9 cellular contexts compared by ENCODE assay signal in the genomic region with DNA sequence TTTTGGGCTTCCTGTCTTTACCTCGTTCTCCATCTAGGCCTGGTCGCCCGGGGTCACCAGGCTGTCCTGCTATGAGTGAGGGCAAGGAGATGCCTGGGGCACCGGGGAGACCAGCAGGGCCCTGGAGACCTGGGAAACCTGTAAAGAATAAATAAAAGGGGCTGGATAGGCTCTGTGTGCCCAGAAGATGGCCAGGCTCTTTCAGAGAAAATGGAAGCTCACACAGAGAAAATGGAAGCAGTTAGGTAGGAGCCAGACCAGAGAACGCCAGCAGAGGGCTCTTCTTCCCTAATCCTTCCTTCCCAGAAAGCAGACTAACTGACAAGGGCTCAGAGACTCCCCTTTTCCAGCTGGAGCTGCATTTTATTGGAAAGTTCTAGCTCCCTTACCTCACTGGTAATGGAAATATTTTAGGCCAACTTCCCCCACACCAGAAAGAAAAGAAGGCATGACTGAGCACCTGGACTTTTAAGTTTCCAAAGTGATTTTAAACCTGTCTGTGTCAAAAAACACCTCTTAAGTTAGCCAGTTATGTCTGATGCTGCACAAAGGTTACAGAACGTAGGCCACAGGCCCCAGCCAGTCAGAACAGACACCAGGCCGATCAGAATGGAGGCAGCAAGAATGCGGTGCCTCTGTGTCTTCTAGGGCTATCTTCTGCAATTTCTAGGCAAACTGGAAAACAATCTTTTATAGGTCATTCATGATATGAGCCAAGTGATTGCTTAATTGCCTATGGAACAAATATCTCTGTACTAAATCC.
DNase-seq lines count a peak whose midpoint lies in the region; FAIRE-seq and TF ChIP-seq lines count a peak whose summit lies in the region.
"Had no signal": no experiment of that assay in that cellular context is flagged by ENCODE, and none has a peak within 500 bp of the region (broad histone marks: within the 10 kb centered on the region; RNA-seq: fewer than 3 reads in every experiment).

No MANE protein-coding gene starts in this region.

- H3K36me3 ChIP-seq in A673 (ENCODE audit: insufficient read depth, low read length, poor library complexity, severe bottlenecking): no peaks in the 10 kb centered on the region
- H3K36me3 ChIP-seq in GM23248 (ENCODE audit: low read depth): no peaks in the 10 kb centered on the region

- in situ Hi-C loops in GM23248 (cut with MboI): no loop called here

- H3K4me2 ChIP-seq in GM23248 (ENCODE audit: unreplicated experiment): no peak overlapping the region

- H3K4me1 Mint-ChIP-seq in activated CD4-positive, alpha-beta memory T cell treated with anti-CD3 and anti-CD28 coated beads, Interleukin-2, amount 10 ng/mL, durations not matched to agents 7 days and 5 days: peaks cover 2% of the 10 kb centered on the region

- H2AFZ ChIP-seq in GM23248: peak overlapping the region; percentile 76; the same call in 1 of the 2 replicates

- H3K9me3 ChIP-seq in A673 (ENCODE audit: low read depth, low read length, poor library complexity, severe bottlenecking) (no peaks in the 10 kb centered on the region), GM23248 (ENCODE audit: low read depth) (no peaks in the 10 kb centered on the region)

- H3K27ac ChIP-seq in A673 (ENCODE audit: low read depth, low read length, poor library complexity, severe bottlenecking) (no peak overlapping the region), GM23248 (no peak overlapping the region)
- H3K27ac ChIP-seq: skin epidermis had no signal

- no peaks in the 10 kb centered on the region for H3K9me2 ChIP-seq in GM23248 (ENCODE audit: insufficient read depth)

- WGBS in GM23248 (ENCODE audit: low coverage in 1 of 2, low lambda C conversion rate in 2 of 2, missing lambda C conversion rate in 2 of 2), 2 experiments: 68 to 69% methylated on average over 8 of the region's 8 CpGs

- H3K27me3 Mint-ChIP-seq in activated CD4-positive, alpha-beta memory T cell treated with anti-CD3 and anti-CD28 coated beads, Interleukin-2, amount 10 ng/mL, durations not matched to agents 7 days and 5 days: no peaks in the 10 kb centered on the region

- H3K4me1 ChIP-seq in A673 (ENCODE audit: insufficient read depth, low read length, poor library complexity, severe bottlenecking): no peaks in the 10 kb centered on the region
- H3K4me1 ChIP-seq in GM23248 (ENCODE audit: insufficient read depth): no peaks in the 10 kb centered on the region; the same call in 1 of the 2 replicates

- CTCF ChIA-PET in A673 (lab: Charles Lee): interaction anchor here (0.6 kb wide), 1 partner anchor 228 kb away, joined by 3 read pairs; no protein-coding TSS in a partner anchor
- CTCF ChIA-PET in activated CD4-positive, alpha-beta memory T cell treated with anti-CD3 and anti-CD28 coated beads, Interleukin-2, amount 10 ng/mL, durations not matched to agents 7 days and 5 days (lab: Charles Lee): no interaction called here

- H3K4me3 ChIP-seq in A673 (ENCODE audit: low read depth, low read length, poor library complexity, severe bottlenecking): no peak overlapping the region
- no peak overlapping the region for H3K4me3 ChIP-seq in GM23248
- no peak overlapping the region for H3K4me3 ChIP-seq in fibroblast of the aortic adventitia (ENCODE audit: low read depth, low read length)
- H3K4me3 ChIP-seq: skin epidermis had no signal

- POLR2A ChIA-PET in A673 (lab: Charles Lee; ENCODE audit: low non-redundant PET): no interaction called here
- POLR2A ChIA-PET in activated CD4-positive, alpha-beta memory T cell treated with anti-CD3 and anti-CD28 coated beads, Interleukin-2, amount 10 ng/mL, durations not matched to agents 7 days and 5 days (lab: Charles Lee): no interaction called here

- TF ChIP-seq CTCF in A673 (conservative IDR thresholded peaks at IDR 0.05; ENCODE audit: low read depth, low read length) (peak; percentile 54), fibroblast of the aortic adventitia (IDR thresholded peaks at IDR 0.05; ENCODE audit: insufficient read depth, low read length) (peak; percentile 64)

- no peaks in the 10 kb centered on the region for H4K20me1 ChIP-seq in GM23248 (ENCODE audit: insufficient read depth)

- no peaks in the 10 kb centered on the region for H3F3A ChIP-seq in GM23248 (ENCODE audit: insufficient read depth)

- FAIRE-seq in urothelium cell line (lab: Jason Lieb, UNC): no peak

- H3K9ac ChIP-seq in GM23248: no peak overlapping the region

- intact Hi-C loops in A673 (cut with micrococcal nuclease; ENCODE audit: unreplicated experiment): no loop called here

- no peaks in the 10 kb centered on the region for H3K79me2 ChIP-seq in GM23248 (ENCODE audit: insufficient read depth)

- H3K4me3 Mint-ChIP-seq in activated CD4-positive, alpha-beta memory T cell treated with anti-CD3 and anti-CD28 coated beads, Interleukin-2, amount 10 ng/mL, durations not matched to agents 7 days and 5 days: no peak overlapping the region

- H3K27ac Mint-ChIP-seq in activated CD4-positive, alpha-beta memory T cell treated with anti-CD3 and anti-CD28 coated beads, Interleukin-2, amount 10 ng/mL, durations not matched to agents 7 days and 5 days: no peak overlapping the region

- H3K27me3 ChIP-seq in A673 (replicated peaks; ENCODE audit: insufficient read depth, low read depth, low read length, poor library complexity) (no peaks in the 10 kb centered on the region), GM23248 (replicated peaks; ENCODE audit: insufficient read depth) (no peaks in the 10 kb centered on the region)

- no TSS peak for BruUV-seq in A673 (replicated peaks; lab: Mats Ljungman, UMichigan)

- no peaks in the 10 kb centered on the region for H3K9me3 Mint-ChIP-seq in activated CD4-positive, alpha-beta memory T cell treated with anti-CD3 and anti-CD28 coated beads, Interleukin-2, amount 10 ng/mL, durations not matched to agents 7 days and 5 days

- peak; percentile 38 for DNase-seq in A673 (ENCODE audit: low spot score)
- DNase-seq in GM23248: peak; percentile 56
- peak; percentile 27 for DNase-seq in NCI-H82 treated with DMSO at 0.1 percent for 48 hours (lab: John Stamatoyannopoulos, UW; ENCODE audit: unreplicated experiment)
- peak; percentile 64 for DNase-seq in fibroblast of the aortic adventitia (ENCODE audit: low read depth)
- DNase-seq in urothelium cell line (ENCODE audit: low spot score): peak; percentile 12
- no peak for DNase-seq in T-helper 9 cell
- no peak for DNase-seq in activated CD4-positive, alpha-beta memory T cell treated with anti-CD3 and anti-CD28 coated beads, Interleukin-2, amount 10 ng/mL, durations not matched to agents 7 days and 5 days
- DNase-seq in activated effector memory CD4-positive, alpha-beta T cell treated with Interleukin-2 at 50 U/mL for 16 hours: no peak

- H3K36me3 Mint-ChIP-seq in activated CD4-positive, alpha-beta memory T cell treated with anti-CD3 and anti-CD28 coated beads, Interleukin-2, amount 10 ng/mL, durations not matched to agents 7 days and 5 days (ENCODE audit: low read depth): no peaks in the 10 kb centered on the region

Comparison
In these comparisons a context has a peak if more than half of its experiments do, and no peak if none do; other contexts are left out.
1. DNase-seq: peak in A673 (single experiment), GM23248 (single experiment), NCI-H82 treated with DMSO at 0.1 percent for 48 hours (single experiment), fibroblast of the aortic adventitia (single experiment) and urothelium cell line (single experiment); none in T-helper 9 cell (single experiment), activated CD4-positive, alpha-beta memory T cell treated with anti-CD3 and anti-CD28 coated beads, Interleukin-2, amount 10 ng/mL, durations not matched to agents 7 days and 5 days (single experiment) and activated effector memory CD4-positive, alpha-beta T cell treated with Interleukin-2 at 50 U/mL for 16 hours (single experiment).